ENCODE assay signal across 30 cellular contexts in genomic region chr2:68371138-68371537, GRCh38. TPM values are rescaled to one million over a fixed set of nuclear protein-coding genes. Genes with fewer than 3 reads are reported as not detected.
A peak's percentile ranks its signal among the peaks of the same experiment; 100 is the strongest.
DNase-seq lines count a peak whose midpoint lies in the region; ATAC-seq, FAIRE-seq and TF ChIP-seq lines count a peak whose summit lies in the region.
"Had no signal": no experiment of that assay in that cellular context is flagged by ENCODE, and none has a peak within 500 bp of the region (broad histone marks: within the 10 kb centered on the region; RNA-seq: fewer than 3 reads in every experiment).

No MANE protein-coding gene starts in this region.

- CTCF ChIA-PET in K562 (lab: Yijun Ruan, JAX; ENCODE audit: low intra/inter-chr PET ratio) = no interaction called here
- CTCF ChIA-PET in MCF 10A (lab: Yijun Ruan, JAX) = no interaction called here

- peak overlapping the region; percentile 98 for H3K27ac Mint-ChIP-seq in stimulated activated effector memory CD8-positive, alpha-beta T cell treated with anti-CD3 and anti-CD28 coated beads, Interleukin-12 subunit alpha, Interleukin-12 subunit beta, amount 100 ng/mL, for 72 hours
- no peak overlapping the region for H3K27ac Mint-ChIP-seq in activated naive CD8-positive, alpha-beta T cell treated with anti-CD3 and anti-CD28 coated beads for 36 hours
- H3K27ac Mint-ChIP-seq in MCF 10A (ENCODE audit: low read depth, unreplicated experiment) = no peak overlapping the region
- H3K27ac Mint-ChIP-seq: activated CD4-positive, alpha-beta memory T cell treated with anti-CD3 and anti-CD28 coated beads for 36 hours; activated naive CD4-positive, alpha-beta T cell treated with anti-CD3 and anti-CD28 coated beads, Interleukin-2, amount 10 ng/mL, durations not matched to agents 7 days and 5 days; activated T-helper 17 cell treated with anti-CD3 and anti-CD28 coated beads, Interleukin-2, amount 50 U/mL, for 72 hours; nephron progenitor cell had no signal

- peaks cover 27% of the 10 kb centered on the region for H3K36me3 Mint-ChIP-seq in stimulated activated effector memory CD8-positive, alpha-beta T cell treated with anti-CD3 and anti-CD28 coated beads, Interleukin-12 subunit alpha, Interleukin-12 subunit beta, amount 100 ng/mL, for 72 hours
- H3K36me3 Mint-ChIP-seq in activated naive CD8-positive, alpha-beta T cell treated with anti-CD3 and anti-CD28 coated beads for 36 hours = peaks cover 6% of the 10 kb centered on the region
- no peaks in the 10 kb centered on the region for H3K36me3 Mint-ChIP-seq in MCF 10A (ENCODE audit: insufficient read depth, unreplicated experiment)
- H3K36me3 Mint-ChIP-seq: activated naive CD4-positive, alpha-beta T cell treated with anti-CD3 and anti-CD28 coated beads, Interleukin-2, amount 10 ng/mL, durations not matched to agents 7 days and 5 days had no signal

- H3K4me1 ChIP-seq in K562 (replicated peaks in 1 of 2; ENCODE audit: control insufficient read depth in 2 of 2, insufficient read depth in 2 of 2, low read length in 2 of 2) (peaks cover 0 to 26% of the 10 kb centered on the region in 2 experiments; a peak in 3 of 5 replicates), gastrocnemius medialis (no peaks in the 10 kb centered on the region), upper lobe of right lung (peaks cover 13% of the 10 kb centered on the region)
- H3K4me1 ChIP-seq: body of pancreas had no signal

- H4K20me1 ChIP-seq in K562 (replicated peaks; ENCODE audit: control insufficient read depth, insufficient read depth, low read length) = no peaks in the 10 kb centered on the region

- H3K27me3 ChIP-seq in GM06990 (replicated peaks; ENCODE audit: control insufficient read depth, insufficient read depth, low read length) = no peaks in the 10 kb centered on the region
- no peaks in the 10 kb centered on the region for H3K27me3 ChIP-seq in K562 (ENCODE audit: control insufficient read depth in 2 of 2, insufficient read depth in 2 of 2, low read length in 2 of 2)
- no peaks in the 10 kb centered on the region for H3K27me3 ChIP-seq in gastrocnemius medialis
- no peaks in the 10 kb centered on the region for H3K27me3 ChIP-seq in upper lobe of right lung
- H3K27me3 ChIP-seq: body of pancreas, esophagus muscularis mucosa, ovary had no signal

- intact Hi-C loops in K562 (cut with micrococcal nuclease) = no loop called here
- intact Hi-C loops in gastrocnemius medialis (cut with DNase I; ENCODE audit: low total_unique reads) = no loop called here
- intact Hi-C loops in upper lobe of right lung (cut with DNase I) = no loop called here
- intact Hi-C loops in MCF 10A (cut with micrococcal nuclease) = no loop called here

- TF ChIP-seq POLR2A in K562 (conservative IDR thresholded peaks at IDR 0.05) = no peak
- TF ChIP-seq POLR2A in gastrocnemius medialis (IDR thresholded peaks at IDR 0.05) = no peak

- POLR2A ChIA-PET in K562 (lab: Yijun Ruan, JAX) = interaction anchor here (0.9 to 1.9 kb wide), 3 partner anchors 9 to 64 kb away, joined by 3 to 4 read pairs (median 3); no protein-coding TSS in a partner anchor
- POLR2A ChIA-PET in MCF 10A (lab: Yijun Ruan, JAX) = no interaction called here

- H3K9ac ChIP-seq in K562 (ENCODE audit: insufficient read depth in 1 of 2, low read depth in 2 of 2, low read length in 2 of 2) = no peak overlapping the region

- no peaks in the 10 kb centered on the region for H3K9me1 ChIP-seq in K562 (ENCODE audit: control insufficient read depth, insufficient read depth, low read length)

- ATAC-seq in K562 (peak; percentile 20; the same call in 1 of the 3 replicates), gastrocnemius medialis (no peak), upper lobe of right lung (no peak)
- ATAC-seq in stimulated activated effector memory CD8-positive, alpha-beta T cell treated with anti-CD3 and anti-CD28 coated beads, Interleukin-12 subunit alpha, Interleukin-12 subunit beta, amount 100 ng/mL, for 72 hours = no peak
- ATAC-seq: body of pancreas, HCT116, lower lobe of right lung, SK-N-SH treated with all-trans-retinoic acid at 6 μM for 48 hours had no signal

- BruUV-seq in K562 (replicated peaks; lab: Mats Ljungman, UMichigan) (no TSS peak), MCF 10A (replicated peaks; lab: Mats Ljungman, UMichigan) (no TSS peak)

- no peak for TF ChIP-seq EP300 in K562 (IDR thresholded peaks at IDR 0.05; ENCODE audit: low read length)

- FAIRE-seq in K562 (lab: Jason Lieb, UNC) = peak; percentile 59
- FAIRE-seq: endometrium had no signal

- H3K27ac ChIP-seq in KOPT-K1 (ENCODE audit: low read depth, low read length, poor library complexity, severe bottlenecking) = peak overlapping the region; percentile 37
- no peak overlapping the region for H3K27ac ChIP-seq in K562 (ENCODE audit: extremely low read depth, low read depth, low read length)
- no peak overlapping the region for H3K27ac ChIP-seq in gastrocnemius medialis
- no peak overlapping the region for H3K27ac ChIP-seq in upper lobe of right lung
- H3K27ac ChIP-seq: body of pancreas, esophagus muscularis mucosa, lower lobe of right lung, ovary had no signal

- in situ Hi-C loops in K562 (cut with MboI) (no loop called here), gastrocnemius medialis (cut with MboI; ENCODE audit: low sequenced_read_pairs in 4 of 4) (no loop called here)

- WGBS in K562 (ENCODE audit: insufficient coverage, low coverage, missing lambda C conversion rate) = 36% methylated on average over 1 of the region's 1 CpG

- DNase-seq in GM06990 (ENCODE audit: extremely low read depth, insufficient read length) (no peak), K562 (ENCODE audit: extremely low read depth in 1 of 4, low spot score in 3 of 4) (no peak), gastrocnemius medialis (no peak), upper lobe of right lung (no peak), MCF 10A (ENCODE audit: unreplicated experiment) (no peak)
- DNase-seq in stimulated activated effector memory CD8-positive, alpha-beta T cell treated with anti-CD3 and anti-CD28 coated beads, Interleukin-12 subunit alpha, Interleukin-12 subunit beta, amount 100 ng/mL, for 72 hours (ENCODE audit: low spot score in 2 of 2) = no peak
- DNase-seq in activated naive CD8-positive, alpha-beta T cell treated with anti-CD3 and anti-CD28 coated beads for 36 hours = no peak
- DNase-seq: activated CD4-positive, alpha-beta memory T cell treated with anti-CD3 and anti-CD28 coated beads for 36 hours; activated CD4-positive, CD25-positive, alpha-beta regulatory T cell treated with anti-CD3 and anti-CD28 coated beads, Interleukin-2, amount 50 U/mL, for 72 hours; activated naive CD4-positive, alpha-beta T cell treated with anti-CD3 and anti-CD28 coated beads, Interleukin-2, amount 10 ng/mL, durations not matched to agents 7 days and 5 days; body of pancreas; EL; foreskin fibroblast; lower lobe of right lung; NCI-H1048; NCI-H2171; nephron progenitor cell; ovary; retina; stimulated activated naive CD4-positive, alpha-beta T cell treated with Interleukin-2 at 50 U/mL for 16 hours had no signal

- H3K4me1 Mint-ChIP-seq in stimulated activated effector memory CD8-positive, alpha-beta T cell treated with anti-CD3 and anti-CD28 coated beads, Interleukin-12 subunit alpha, Interleukin-12 subunit beta, amount 100 ng/mL, for 72 hours = peaks cover 81% of the 10 kb centered on the region
- peaks cover 12% of the 10 kb centered on the region for H3K4me1 Mint-ChIP-seq in activated naive CD8-positive, alpha-beta T cell treated with anti-CD3 and anti-CD28 coated beads for 36 hours
- peaks cover 13% of the 10 kb centered on the region for H3K4me1 Mint-ChIP-seq in MCF 10A (ENCODE audit: insufficient read depth, unreplicated experiment)
- H3K4me1 Mint-ChIP-seq: activated T-helper 17 cell treated with anti-CD3 and anti-CD28 coated beads, Interleukin-2, amount 50 U/mL, for 72 hours had no signal

- no peak overlapping the region; the same call in 1 of the 2 replicates for H3K4me2 ChIP-seq in K562 (ENCODE audit: insufficient read depth, low read length)

- H3K4me3 ChIP-seq in GM06990 (replicated peaks; ENCODE audit: low read depth, low read length) (0 out of 2 replicates have a peak overlapping the region, but pooled peaks have one; percentile 24), K562 (no peak overlapping the region), gastrocnemius medialis (no peak overlapping the region), upper lobe of right lung (no peak overlapping the region)
- H3K4me3 ChIP-seq: body of pancreas, esophagus muscularis mucosa, lower lobe of right lung, ovary had no signal

- H3K27me3 Mint-ChIP-seq in activated naive CD8-positive, alpha-beta T cell treated with anti-CD3 and anti-CD28 coated beads for 36 hours = peaks cover 10% of the 10 kb centered on the region
- H3K27me3 Mint-ChIP-seq in MCF 10A (ENCODE audit: insufficient read depth, unreplicated experiment) = peaks cover 11% of the 10 kb centered on the region
- H3K27me3 Mint-ChIP-seq: activated T-helper 17 cell treated with anti-CD3 and anti-CD28 coated beads, Interleukin-2, amount 50 U/mL, for 72 hours had no signal

- H3K36me3 ChIP-seq in GM06990 (ENCODE audit: control insufficient read depth, insufficient read depth, low read length) (peaks cover 1% of the 10 kb centered on the region), KOPT-K1 (ENCODE audit: insufficient read depth, low read length) (no peaks in the 10 kb centered on the region), K562 (ENCODE audit: control insufficient read depth, insufficient read depth, low read length) (no peaks in the 10 kb centered on the region), gastrocnemius medialis (no peaks in the 10 kb centered on the region), upper lobe of right lung (no peaks in the 10 kb centered on the region)
- H3K36me3 ChIP-seq: esophagus muscularis mucosa, lower lobe of right lung, ovary had no signal

- TF ChIP-seq RAD21 in K562 (CRISPR knock-in tag; conservative IDR thresholded peaks at IDR 0.05 in 1 of 2, IDR thresholded peaks at IDR 0.05 in 1 of 2) = no peak

- no peaks in the 10 kb centered on the region for H3K9me3 Mint-ChIP-seq in stimulated activated effector memory CD8-positive, alpha-beta T cell treated with anti-CD3 and anti-CD28 coated beads, Interleukin-12 subunit alpha, Interleukin-12 subunit beta, amount 100 ng/mL, for 72 hours
- peaks cover 2% of the 10 kb centered on the region for H3K9me3 Mint-ChIP-seq in activated naive CD8-positive, alpha-beta T cell treated with anti-CD3 and anti-CD28 coated beads for 36 hours
- H3K9me3 Mint-ChIP-seq in MCF 10A (ENCODE audit: unreplicated experiment) = no peaks in the 10 kb centered on the region
- H3K9me3 Mint-ChIP-seq: activated naive CD4-positive, alpha-beta T cell treated with anti-CD3 and anti-CD28 coated beads, Interleukin-2, amount 10 ng/mL, durations not matched to agents 7 days and 5 days; nephron progenitor cell had no signal

- TF ChIP-seq CTCF in GM06990 (IDR thresholded peaks at IDR 0.05; ENCODE audit: insufficient read depth, low read length, poor library complexity, severe bottlenecking) (no peak), K562 (IDR thresholded peaks at IDR 0.05 in 2 of 3, conservative IDR thresholded peaks at IDR 0.05 in 1 of 3; ENCODE audit: insufficient read depth in 2 of 3, low read depth in 1 of 3, low read length in 3 of 3) (no peak), gastrocnemius medialis (IDR thresholded peaks at IDR 0.05 in 4 of 5, conservative IDR thresholded peaks at IDR 0.05 in 1 of 5) (no peak), upper lobe of right lung (IDR thresholded peaks at IDR 0.05) (no peak), MCF 10A (IDR thresholded peaks at IDR 0.05; ENCODE audit: unreplicated experiment) (no peak)

- H3K79me2 ChIP-seq in K562 (ENCODE audit: control insufficient read depth, insufficient read depth, low read length) = no peaks in the 10 kb centered on the region

- H3K9me3 ChIP-seq in KOPT-K1 (ENCODE audit: insufficient read depth, low read length, poor library complexity, severe bottlenecking) (no peaks in the 10 kb centered on the region), K562 (replicated peaks; ENCODE audit: control insufficient read depth, insufficient read depth, low read depth, low read length) (no peaks in the 10 kb centered on the region), gastrocnemius medialis (no peaks in the 10 kb centered on the region), upper lobe of right lung (no peaks in the 10 kb centered on the region)
- H3K9me3 ChIP-seq: body of pancreas, esophagus muscularis mucosa, lower lobe of right lung, ovary had no signal

- H3K4me3 Mint-ChIP-seq in stimulated activated effector memory CD8-positive, alpha-beta T cell treated with anti-CD3 and anti-CD28 coated beads, Interleukin-12 subunit alpha, Interleukin-12 subunit beta, amount 100 ng/mL, for 72 hours = peak overlapping the region; percentile 54
- no peak overlapping the region for H3K4me3 Mint-ChIP-seq in activated naive CD8-positive, alpha-beta T cell treated with anti-CD3 and anti-CD28 coated beads for 36 hours
- no peak overlapping the region for H3K4me3 Mint-ChIP-seq in MCF 10A (ENCODE audit: unreplicated experiment)
- H3K4me3 Mint-ChIP-seq: activated CD4-positive, alpha-beta memory T cell treated with anti-CD3 and anti-CD28 coated beads for 36 hours; activated naive CD4-positive, alpha-beta T cell treated with anti-CD3 and anti-CD28 coated beads, Interleukin-2, amount 10 ng/mL, durations not matched to agents 7 days and 5 days; activated T-helper 17 cell treated with anti-CD3 and anti-CD28 coated beads, Interleukin-2, amount 50 U/mL, for 72 hours; nephron progenitor cell had no signal

- H2AFZ ChIP-seq in K562 (ENCODE audit: low read depth, low read length) = peak overlapping the region; percentile 74; the same call in 1 of the 2 replicates

RNA-seq across cellular contexts. Expression of gene PLEK, which starts 6.1 kb away (rescaled TPM):
- not detected in 2 replicates for total RNA-seq in K562 (2011; cell fraction: chromatin; rRNA removed; ENCODE audit: low replicate concordance)
- total RNA-seq in K562 (2011; cell fraction: nucleolus; rRNA removed) = not detected in 2 replicates
- total RNA-seq in K562 (2011; cell fraction: nucleoplasm; rRNA removed) = not detected in 2 replicates
- total RNA-seq in K562 (2014; rRNA removed) (0.12 and 0.27 TPM in 2 replicates), K562 (2014; rRNA removed; fragmentation: Illumina TruSeq; extraction: Trizol) (0.22 and 0.36 TPM in 2 replicates), K562 (2015; rRNA removed; fragmentation: Illumina TruSeq; extraction: Trizol) (1.2 and 1.3 TPM in 2 replicates), K562 (2021) (0.33 and 0.56 TPM in 2 replicates), gastrocnemius medialis (1 to 10 TPM in 3 of 4 donors, under 1 TPM in 1; 0.68 to 4.7 (median 2.2) TPM), upper lobe of right lung (32.9 TPM), MCF 10A (2022) (not detected in 2 replicates)
- polyA plus RNA-seq in K562 (2011; rRNA removed) (0.14 TPM in 1 of 2 replicates, not detected in the other), K562 (2014; fragmentation: Illumina TruSeq; extraction: Trizol) (0.36 and 0.43 TPM in 2 replicates), K562 (2014; fragmentation: Nextera tagmentation; extraction: Ambion mirVana) (under 1 TPM; 0.49 to 0.55 TPM), K562 (2014; rRNA removed) (0.11 and 0.66 TPM in 2 replicates)
- 0.04 TPM in 2 replicates for polyA plus RNA-seq in K562 (2011; cell fraction: cytosol; rRNA removed)
- 0.14 TPM in 2 replicates for polyA plus RNA-seq in K562 (2011; cell fraction: nucleus; rRNA removed)
- polyA plus RNA-seq in K562 (2012) = 0.46 and 3.3 TPM in 2 replicates
- polyA minus RNA-seq in K562 (2011; rRNA and poly(A)+ RNA removed) = 0.06 and 0.07 TPM in 2 replicates
- not detected in 2 replicates for polyA minus RNA-seq in K562 (2011; cell fraction: cytosol; rRNA and poly(A)+ RNA removed)
- polyA minus RNA-seq in K562 (2011; cell fraction: nucleus; rRNA and poly(A)+ RNA removed) = not detected in 2 replicates
- 1 to 10 TPM; 2.2 to 2.3 TPM for total RNA-seq in activated naive CD8-positive, alpha-beta T cell treated with anti-CD3 and anti-CD28 coated beads for 36 hours
- total RNA-seq: kidney epithelial cell, LHCN-M2, NCI-H460 had no signal

RNA-seq across cellular contexts. Expression of gene CNRIP1, which starts 51.4 kb away (rescaled TPM):
- total RNA-seq in K562 (2011; cell fraction: chromatin; rRNA removed; ENCODE audit: low replicate concordance) = 0.42 and 1.1 TPM in 2 replicates
- total RNA-seq in K562 (2011; cell fraction: nucleolus; rRNA removed) = 0.83 and 1.2 TPM in 2 replicates
- total RNA-seq in K562 (2011; cell fraction: nucleoplasm; rRNA removed) = 0.51 and 1.5 TPM in 2 replicates
- total RNA-seq in K562 (2014; rRNA removed) (0.59 and 1.6 TPM in 2 replicates), K562 (2014; rRNA removed; fragmentation: Illumina TruSeq; extraction: Trizol) (1.1 TPM in 2 replicates), K562 (2015; rRNA removed; fragmentation: Illumina TruSeq; extraction: Trizol) (1.3 and 1.8 TPM in 2 replicates), K562 (2021) (1.3 and 1.6 TPM in 2 replicates), gastrocnemius medialis (1 to 10 TPM; 4.7 to 7.6 (median 6.5) TPM), upper lobe of right lung (23.8 TPM), MCF 10A (2022) (0.84 and 2.4 TPM in 2 replicates)
- polyA plus RNA-seq in K562 (2011; rRNA removed) (0.30 and 1.9 TPM in 2 replicates), K562 (2014; fragmentation: Illumina TruSeq; extraction: Trizol) (1.0 and 2.1 TPM in 2 replicates), K562 (2014; fragmentation: Nextera tagmentation; extraction: Ambion mirVana) (1 to 10 TPM; 1.3 to 1.6 TPM), K562 (2014; rRNA removed) (1.3 and 1.5 TPM in 2 replicates)
- polyA plus RNA-seq in K562 (2011; cell fraction: cytosol; rRNA removed) = 0.22 and 1.1 TPM in 2 replicates
- polyA plus RNA-seq in K562 (2011; cell fraction: nucleus; rRNA removed) = 0.10 and 1.9 TPM in 2 replicates
- polyA plus RNA-seq in K562 (2012) = 3.5 and 4.2 TPM in 2 replicates
- 0.30 and 0.67 TPM in 2 replicates for polyA minus RNA-seq in K562 (2011; rRNA and poly(A)+ RNA removed)
- polyA minus RNA-seq in K562 (2011; cell fraction: cytosol; rRNA and poly(A)+ RNA removed) = 1.8 TPM in 1 of 2 replicates, not detected in the other
- polyA minus RNA-seq in K562 (2011; cell fraction: nucleus; rRNA and poly(A)+ RNA removed) = 0.56 and 1.2 TPM in 2 replicates
- not detected for total RNA-seq in activated naive CD8-positive, alpha-beta T cell treated with anti-CD3 and anti-CD28 coated beads for 36 hours
- total RNA-seq: activated CD4-positive, alpha-beta memory T cell treated with anti-CD3 and anti-CD28 coated beads for 36 hours; activated T-helper 17 cell treated with anti-CD3 and anti-CD28 coated beads, Interleukin-2, amount 50 U/mL, for 72 hours; mononuclear cell had no signal
